Comparison of ENCODE assay signal across 10 cellular contexts in the genomic region with DNA sequence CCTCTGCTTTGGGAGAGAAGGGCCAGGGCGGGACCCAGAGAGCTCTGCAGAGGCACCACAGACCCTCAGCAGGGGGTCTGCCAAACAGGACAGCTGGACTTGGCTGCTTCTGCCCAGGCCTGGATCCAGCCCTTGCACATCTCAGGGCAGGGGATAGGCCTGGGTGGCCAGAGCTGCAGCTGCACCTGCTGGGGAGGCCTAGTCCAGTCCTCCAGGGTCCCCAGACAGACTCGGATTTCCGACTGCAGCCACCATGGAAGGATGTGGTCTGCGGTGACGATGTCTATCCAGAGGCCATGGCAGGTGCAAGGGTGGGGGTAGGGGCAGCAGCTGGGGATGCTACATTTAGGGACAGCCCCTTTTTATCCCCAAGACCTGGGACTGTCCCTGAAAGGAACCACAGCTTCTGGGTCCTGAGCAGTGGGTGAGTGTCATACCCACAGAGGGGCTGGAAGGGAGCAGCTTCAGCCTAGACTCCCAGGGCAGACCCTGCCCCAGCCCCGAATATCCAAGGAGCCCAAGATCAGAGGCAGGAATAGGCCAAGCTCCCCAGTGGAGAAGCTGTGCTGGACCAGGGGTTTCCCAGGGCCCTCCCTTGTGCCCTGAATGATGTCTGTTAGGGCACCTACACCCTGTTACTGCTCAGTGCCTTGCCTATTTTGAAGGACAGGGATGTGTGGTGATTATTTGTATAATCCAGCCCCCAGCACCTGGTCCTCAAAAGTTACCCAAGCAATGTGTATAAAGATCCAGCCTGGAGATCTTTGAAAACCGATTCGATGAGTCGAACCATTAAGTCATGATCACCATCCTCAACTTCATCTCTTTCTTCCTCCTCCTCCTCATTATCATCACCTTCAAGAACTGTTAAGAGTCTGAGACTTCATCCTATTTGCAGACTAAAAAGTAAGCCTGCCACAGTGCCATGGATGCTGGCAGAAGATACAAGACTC. TPM values are rescaled to one million over a fixed set of nuclear protein-coding genes. Genes with fewer than 3 reads are reported as not detected.
DNase-seq lines count a peak whose midpoint lies in the region; ATAC-seq and TF ChIP-seq lines count a peak whose summit lies in the region.
"Had no signal": no experiment of that assay in that cellular context is flagged by ENCODE, and none has a peak within 500 bp of the region (broad histone marks: within the 10 kb centered on the region; RNA-seq: fewer than 3 reads in every experiment).

No MANE protein-coding gene starts in this region.

- no peaks in the 10 kb centered on the region for H3K36me3 ChIP-seq in upper lobe of right lung

- ATAC-seq in GM19438 (IDR thresholded peaks at IDR 0.05; ENCODE audit: low read depth, unreplicated experiment) (peak; percentile 69), HG03442 (IDR thresholded peaks at IDR 0.05; ENCODE audit: unreplicated experiment) (peak; percentile 57), upper lobe of right lung (no peak)

- peaks cover 23% of the 10 kb centered on the region for H3K27me3 ChIP-seq in upper lobe of right lung

- intact Hi-C loops in upper lobe of right lung (cut with DNase I): no loop called here

- no peak overlapping the region for H3K27ac ChIP-seq in coronary artery
- no peak overlapping the region for H3K27ac ChIP-seq in upper lobe of right lung

- H3K9me3 ChIP-seq in upper lobe of right lung: no peaks in the 10 kb centered on the region

- TF ChIP-seq CTCF in GM10266 (IDR thresholded peaks at IDR 0.05; ENCODE audit: control insufficient read depth, insufficient read depth, low read depth, missing control alignments) (no peak), coronary artery (IDR thresholded peaks at IDR 0.05) (no peak), upper lobe of right lung (IDR thresholded peaks at IDR 0.05) (no peak), foreskin fibroblast (IDR thresholded peaks at IDR 0.05; ENCODE audit: low read depth, low read length) (no peak)

- H3K4me1 ChIP-seq in upper lobe of right lung: no peaks in the 10 kb centered on the region

- DNase-seq in GM10266 (ENCODE audit: extremely low spot score) (peak; percentile 69), coronary artery (ENCODE audit: low spot score) (peak; percentile 66), upper lobe of right lung (no peak), NCI-H69 (lab: John Stamatoyannopoulos, UW) (no peak), foreskin fibroblast (no peak), EL (no peak)
- DNase-seq: DMS79 had no signal

- H3K4me3 ChIP-seq in coronary artery (no peak overlapping the region), upper lobe of right lung (no peak overlapping the region), foreskin fibroblast (ENCODE audit: low read depth in 1 of 2, low read length in 2 of 2) (no peak overlapping the region)

RNA-seq across cellular contexts. Expression of a gene that starts 2.5 kb away (rescaled TPM):
- total RNA-seq in upper lobe of right lung: 12.3 TPM
- total RNA-seq: lung microvascular endothelial cell had no signal

Comparison
In these comparisons a context has a peak if more than half of its experiments do, and no peak if none do; other contexts are left out.
1. DNase-seq: peak in GM10266 (single experiment) and coronary artery (single experiment); none in upper lobe of right lung (single experiment), NCI-H69 (single experiment), foreskin fibroblast (0 of 2) and EL (single experiment).